ENCODE assay signal across 19 cellular contexts in the genomic region with DNA sequence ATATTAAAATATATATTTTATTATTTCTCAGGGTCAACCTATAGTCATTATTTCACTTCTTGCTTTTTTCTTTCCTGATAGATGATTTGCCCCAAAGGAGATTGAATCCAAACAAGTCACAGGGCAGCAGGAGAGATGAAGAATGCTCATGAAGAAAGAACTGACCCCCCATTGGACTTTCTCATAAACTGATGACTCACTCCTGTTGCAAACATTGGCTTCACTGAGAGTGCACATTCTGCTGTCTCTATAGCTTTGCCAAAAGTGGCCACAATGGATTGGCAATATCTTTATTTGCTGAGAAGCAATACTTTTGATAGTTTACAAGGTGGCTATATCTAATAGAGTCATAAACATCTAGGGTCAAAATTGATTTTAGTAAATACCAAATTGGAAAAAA. TPM values are rescaled to one million over a fixed set of nuclear protein-coding genes. Genes with fewer than 3 reads are reported as not detected.
DNase-seq lines count a peak whose midpoint lies in the region; ATAC-seq and TF ChIP-seq lines count a peak whose summit lies in the region.
"Had no signal": no experiment of that assay in that cellular context is flagged by ENCODE, and none has a peak within 500 bp of the region (broad histone marks: within the 10 kb centered on the region; RNA-seq: fewer than 3 reads in every experiment).

No MANE protein-coding gene starts in this region.

- H3K27me3 ChIP-seq in endodermal cell (ENCODE audit: control insufficient read depth, insufficient read depth, low read length, poor library complexity, severe bottlenecking) (no peaks in the 10 kb centered on the region), adrenal gland (no peaks in the 10 kb centered on the region)
- H3K27me3 ChIP-seq: tibial artery had no signal

- H3K36me3 ChIP-seq in endodermal cell (ENCODE audit: control insufficient read depth, insufficient read depth, low read length) (no peaks in the 10 kb centered on the region), adrenal gland (replicated peaks in 1 of 2) (no peaks in the 10 kb centered on the region)

- TF ChIP-seq POLR2A in adrenal gland (IDR thresholded peaks at IDR 0.05), result no peak

- H3K4me3 ChIP-seq in skeletal muscle cell (ENCODE audit: low read depth, low read length) (no peak overlapping the region), endodermal cell (ENCODE audit: low read length) (no peak overlapping the region), adrenal gland (no peak overlapping the region)
- H3K4me3 ChIP-seq: tibial artery had no signal

- H3K4me1 ChIP-seq in endodermal cell (ENCODE audit: control insufficient read depth, insufficient read depth, low read length) (no peaks in the 10 kb centered on the region), adrenal gland (replicated peaks in 1 of 2) (no peaks in the 10 kb centered on the region)
- H3K4me1 ChIP-seq: tibial artery had no signal

- no peaks in the 10 kb centered on the region for H3K9me3 Mint-ChIP-seq in endodermal cell
- H3K9me3 Mint-ChIP-seq: activated naive CD8-positive, alpha-beta T cell treated with anti-CD3 and anti-CD28 coated beads, Interleukin-2, amount 10 ng/mL, durations not matched to agents 7 days and 5 days; nephron progenitor cell had no signal

- no peak overlapping the region for H3K9ac ChIP-seq in endodermal cell (ENCODE audit: extremely low read depth, low read length, poor library complexity, severe bottlenecking)

- no peak overlapping the region for H3K27ac ChIP-seq in endodermal cell (ENCODE audit: low read depth, low read length)
- H3K27ac ChIP-seq in adrenal gland, result no peak overlapping the region
- H3K27ac ChIP-seq: tibial artery had no signal

- intact Hi-C loops in adrenal gland (cut with DNase I), result no loop called here

- H3K27me3 Mint-ChIP-seq in endodermal cell (ENCODE audit: insufficient read depth), result no peaks in the 10 kb centered on the region
- H3K27me3 Mint-ChIP-seq: activated naive CD8-positive, alpha-beta T cell treated with anti-CD3 and anti-CD28 coated beads, Interleukin-2, amount 10 ng/mL, durations not matched to agents 7 days and 5 days had no signal

- H3K27ac Mint-ChIP-seq in endodermal cell, result no peak overlapping the region
- H3K27ac Mint-ChIP-seq: activated naive CD8-positive, alpha-beta T cell treated with anti-CD3 and anti-CD28 coated beads, Interleukin-2, amount 10 ng/mL, durations not matched to agents 7 days and 5 days; nephron progenitor cell had no signal

- H3K9me3 ChIP-seq in endodermal cell (ENCODE audit: control insufficient read depth, low read length) (no peaks in the 10 kb centered on the region), adrenal gland (replicated peaks in 1 of 3) (no peaks in the 10 kb centered on the region)
- H3K9me3 ChIP-seq: tibial artery had no signal

- H3K36me3 Mint-ChIP-seq in endodermal cell (ENCODE audit: low read depth), result no peaks in the 10 kb centered on the region
- H3K36me3 Mint-ChIP-seq: activated naive CD8-positive, alpha-beta T cell treated with anti-CD3 and anti-CD28 coated beads, Interleukin-2, amount 10 ng/mL, durations not matched to agents 7 days and 5 days had no signal

- DNase-seq in GM04503 (ENCODE audit: low read depth) (peak; percentile 39), NCI-H69 (lab: John Stamatoyannopoulos, UW) (peak; percentile 2), fibroblast of gingiva (ENCODE audit: low read depth) (peak; percentile 81), skeletal muscle cell (ENCODE audit: low read depth) (peak; percentile 71), endodermal cell (no peak), adrenal gland (no peak)
- no peak for DNase-seq in stimulated activated CD4-positive, alpha-beta T cell treated with anti-CD3 and anti-CD28 coated beads, Interleukin-4, amount 100 ng/mL, for 1 hour
- DNase-seq: activated naive CD8-positive, alpha-beta T cell treated with anti-CD3 and anti-CD28 coated beads, Interleukin-2, amount 10 ng/mL, durations not matched to agents 7 days and 5 days; activated T-cell treated with anti-CD3 and anti-CD28 coated beads for 4 hours; erythroblast; NCI-H2029 treated with DMSO at 0.1 percent for 48 hours; NCI-H82; nephron progenitor cell; stimulated activated CD4-positive, alpha-beta T cell treated with anti-CD3 and anti-CD28 coated beads, Interleukin-1b, Interleukin-23, amount 100 ng/mL, for 48 hours; stimulated activated CD8-positive, alpha-beta memory T cell treated with anti-CD3 and anti-CD28 coated beads, Interleukin-4, amount 100 ng/mL, for 48 hours; tibial artery had no signal

- TF ChIP-seq CTCF in endodermal cell (conservative IDR thresholded peaks at IDR 0.05), result no peak
- TF ChIP-seq CTCF in adrenal gland (IDR thresholded peaks at IDR 0.05), result no peak

- no peak for ATAC-seq in GM21723 (IDR thresholded peaks at IDR 0.05; ENCODE audit: unreplicated experiment)

- peaks cover 7% of the 10 kb centered on the region for H3K4me1 Mint-ChIP-seq in endodermal cell
- H3K4me1 Mint-ChIP-seq: activated naive CD8-positive, alpha-beta T cell treated with anti-CD3 and anti-CD28 coated beads, Interleukin-2, amount 10 ng/mL, durations not matched to agents 7 days and 5 days; nephron progenitor cell had no signal

- H3K4me3 Mint-ChIP-seq in endodermal cell, result no peak overlapping the region
- H3K4me3 Mint-ChIP-seq: activated naive CD8-positive, alpha-beta T cell treated with anti-CD3 and anti-CD28 coated beads, Interleukin-2, amount 10 ng/mL, durations not matched to agents 7 days and 5 days; nephron progenitor cell had no signal

RNA-seq across cellular contexts. Expression of a gene that starts 55.9 kb away (rescaled TPM):
- 10 to 100 TPM in 1 of 2 donors, 1 to 10 TPM in 1; 5.3 to 18.1 TPM for total RNA-seq in endodermal cell
- 1.1 TPM for polyA plus RNA-seq in endodermal cell (2013, experiment 1 of 2)
- 1.4 TPM for polyA plus RNA-seq in endodermal cell (2013, experiment 2 of 2)
- total RNA-seq in adrenal gland, result 10 to 100 TPM in 4 of 8 donors, 1 to 10 TPM in 4; 3.2 to 15.3 (median 9.5) TPM
- polyA plus RNA-seq in adrenal gland, result 1 to 10 TPM; 2.0 to 5.0 (median 3.8) TPM
- total RNA-seq: activated naive CD8-positive, alpha-beta T cell treated with anti-CD3 and anti-CD28 coated beads, Interleukin-2, amount 10 ng/mL, durations not matched to agents 7 days and 5 days; lung microvascular endothelial cell; T-helper 1 cell treated with Interleukin-12 subunit alpha and Interleukin-12 subunit beta and Interleukin-4 antibody, amounts not matched to agents 30 ng/mL and 1 ng/mL, for 36 hours had no signal

Comparison
In these comparisons a context has a peak if more than half of its experiments do, and no peak if none do; other contexts are left out.
1. DNase-seq: peak in GM04503 (single experiment), NCI-H69 (single experiment), fibroblast of gingiva (single experiment) and skeletal muscle cell (single experiment); none in endodermal cell (single experiment), adrenal gland (0 of 7) and stimulated activated CD4-positive, alpha-beta T cell treated with anti-CD3 and anti-CD28 coated beads, Interleukin-4, amount 100 ng/mL, for 1 hour (single experiment).